ENCODE assay signal across 14 cellular contexts in the genomic region with DNA sequence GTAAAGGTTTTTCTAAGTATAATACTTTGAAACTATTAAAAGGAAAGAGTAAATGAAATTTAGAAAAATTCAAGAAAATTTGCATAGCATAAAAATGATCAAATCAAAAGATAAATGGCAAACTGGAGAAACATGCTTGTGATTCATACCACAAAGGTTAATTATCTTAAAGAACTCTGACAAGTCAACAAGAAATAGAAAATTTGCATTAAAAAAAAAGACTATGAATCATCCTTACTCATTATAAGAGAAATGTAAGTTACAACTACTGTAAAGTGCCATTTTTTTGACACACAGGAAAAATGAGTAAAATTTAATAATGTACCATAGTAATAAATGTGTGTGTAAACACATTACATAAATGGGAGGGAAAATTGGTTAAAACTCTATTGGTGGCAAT.
DNase-seq lines count a peak whose midpoint lies in the region; TF ChIP-seq lines count a peak whose summit lies in the region.
"Had no signal": no experiment of that assay in that cellular context is flagged by ENCODE, and none has a peak within 500 bp of the region (broad histone marks: within the 10 kb centered on the region; RNA-seq: fewer than 3 reads in every experiment).

No MANE protein-coding gene starts in this region.

- in situ Hi-C loops in mammary epithelial cell (cut with MboI; ENCODE audit: low sequenced_read_pairs in 2 of 2) = loop anchor here in 1 of 2 donors (10.0 kb wide), 1 partner anchor 57 kb away; no protein-coding TSS in a partner anchor

- no peaks in the 10 kb centered on the region for H3K27me3 Mint-ChIP-seq in type B pancreatic cell
- H3K27me3 Mint-ChIP-seq: CD4-positive, CD25-positive, alpha-beta regulatory T cell; CD8-positive, alpha-beta memory T cell had no signal

- no peaks in the 10 kb centered on the region for H3K79me2 ChIP-seq in mammary epithelial cell (ENCODE audit: insufficient read depth, low read length)

- no peaks in the 10 kb centered on the region for H3K4me1 Mint-ChIP-seq in type B pancreatic cell (ENCODE audit: unreplicated experiment)
- H3K4me1 Mint-ChIP-seq: CD4-positive, CD25-positive, alpha-beta regulatory T cell; CD8-positive, alpha-beta memory T cell had no signal

- no peak overlapping the region for H3K4me3 Mint-ChIP-seq in type B pancreatic cell
- H3K4me3 Mint-ChIP-seq: CD4-positive, CD25-positive, alpha-beta regulatory T cell; CD8-positive, alpha-beta memory T cell; H9 had no signal

- H2AFZ ChIP-seq in mammary epithelial cell (ENCODE audit: low read depth, low read length) = no peak overlapping the region

- H3K4me2 ChIP-seq in mammary epithelial cell (ENCODE audit: insufficient read depth, low read depth, low read length) = no peak overlapping the region

- TF ChIP-seq POLR2A in breast epithelium (IDR thresholded peaks at IDR 0.05) = no peak

- no peaks in the 10 kb centered on the region for H3K36me3 Mint-ChIP-seq in type B pancreatic cell
- H3K36me3 Mint-ChIP-seq: CD4-positive, CD25-positive, alpha-beta regulatory T cell had no signal

- dilution Hi-C loops in mammary epithelial cell (cut with HindIII; ENCODE audit: low sequenced_read_pairs) = no loop called here

- H3K4me1 ChIP-seq in mammary epithelial cell (ENCODE audit: insufficient read depth, low read length) (no peaks in the 10 kb centered on the region), breast epithelium (no peaks in the 10 kb centered on the region)
- H3K4me1 ChIP-seq: BE2C had no signal

- no peak for TF ChIP-seq CTCF in mammary epithelial cell (conservative IDR thresholded peaks at IDR 0.05 in 1 of 2, IDR thresholded peaks at IDR 0.05 in 1 of 2; ENCODE audit: extremely low read depth in 1 of 2, insufficient read depth in 1 of 2, low read depth in 1 of 2, low read length in 2 of 2)
- TF ChIP-seq CTCF in breast epithelium (IDR thresholded peaks at IDR 0.05) = no peak
- TF ChIP-seq CTCF in epithelial cell of esophagus (IDR thresholded peaks at IDR 0.05; ENCODE audit: insufficient read depth, low read depth, low read length, missing control alignments) = no peak
- TF ChIP-seq CTCF in type B pancreatic cell (conservative IDR thresholded peaks at IDR 0.05) = no peak

- no peaks in the 10 kb centered on the region for H4K20me1 ChIP-seq in mammary epithelial cell (ENCODE audit: insufficient read depth, low read length)

- no peak overlapping the region for H3K4me3 ChIP-seq in mammary epithelial cell (replicated peaks in 1 of 3; ENCODE audit: insufficient read depth in 1 of 3, low read depth in 2 of 3, low read length in 3 of 3)
- no peak overlapping the region for H3K4me3 ChIP-seq in breast epithelium
- H3K4me3 ChIP-seq in epithelial cell of esophagus (ENCODE audit: low read length) = no peak overlapping the region

- intact Hi-C loops in mammary epithelial cell (cut with micrococcal nuclease) = no loop called here
- intact Hi-C loops in breast epithelium (cut with DNase I; ENCODE audit: low total_unique reads) = no loop called here

- H3K27ac Mint-ChIP-seq in type B pancreatic cell = no peak overlapping the region
- H3K27ac Mint-ChIP-seq: CD4-positive, CD25-positive, alpha-beta regulatory T cell; CD8-positive, alpha-beta memory T cell; H9 had no signal

- H3K36me3 ChIP-seq in mammary epithelial cell (ENCODE audit: insufficient read depth, low read length) = no peaks in the 10 kb centered on the region
- no peaks in the 10 kb centered on the region for H3K36me3 ChIP-seq in breast epithelium
- H3K36me3 ChIP-seq: BE2C had no signal

- BruUV-seq in mammary epithelial cell (replicated peaks; lab: Mats Ljungman, UMichigan) = no TSS peak

- H3K9me3 ChIP-seq in mammary epithelial cell (replicated peaks; ENCODE audit: insufficient read depth, low read length) = no peaks in the 10 kb centered on the region
- H3K9me3 ChIP-seq in breast epithelium = no peaks in the 10 kb centered on the region
- H3K9me3 ChIP-seq: BE2C had no signal

- H3K27ac ChIP-seq in mammary epithelial cell (ENCODE audit: insufficient read depth, low read depth, low read length) (no peak overlapping the region), breast epithelium (no peak overlapping the region)

- peak; percentile 30 for DNase-seq in mammary epithelial cell
- DNase-seq in breast epithelium (ENCODE audit: low spot score in 2 of 2) = no peak
- DNase-seq in epithelial cell of esophagus (ENCODE audit: low read depth) = peak; percentile 34
- DNase-seq in renal cortical epithelial cell (ENCODE audit: low read depth) = peak; percentile 62
- DNase-seq in stimulated activated CD4-positive, alpha-beta T cell treated with anti-CD3 and anti-CD28 coated beads, Interleukin-1b, Interleukin-23, amount 100 ng/mL, for 48 hours = no peak
- no peak for DNase-seq in glomerular visceral epithelial cell (ENCODE audit: extremely low spot score)
- no peak for DNase-seq in type B pancreatic cell (ENCODE audit: extremely low spot score, unreplicated experiment)
- DNase-seq: 8988T; BE2C; C1 segment of cervical spinal cord; CD4-positive, CD25-positive, alpha-beta regulatory T cell; CD8-positive, alpha-beta memory T cell; COR-L47; H9 had no signal

- no peaks in the 10 kb centered on the region for H3K9me3 Mint-ChIP-seq in type B pancreatic cell
- H3K9me3 Mint-ChIP-seq: H9 had no signal

- H3K27me3 ChIP-seq in mammary epithelial cell (ENCODE audit: insufficient read depth, low read length) (no peaks in the 10 kb centered on the region), breast epithelium (no peaks in the 10 kb centered on the region)
- H3K27me3 ChIP-seq: BE2C had no signal

- CTCF ChIA-PET in mammary epithelial cell (lab: Charles Lee; ENCODE audit: low non-redundant PET) = no interaction called here

- H3K9ac ChIP-seq in mammary epithelial cell (ENCODE audit: insufficient read depth, low read length) = no peak overlapping the region

Comparison
In these comparisons a context has a peak if more than half of its experiments do, and no peak if none do; other contexts are left out.
1. DNase-seq: peak in mammary epithelial cell (single experiment), epithelial cell of esophagus (single experiment) and renal cortical epithelial cell (single experiment); none in breast epithelium (0 of 2), stimulated activated CD4-positive, alpha-beta T cell treated with anti-CD3 and anti-CD28 coated beads, Interleukin-1b, Interleukin-23, amount 100 ng/mL, for 48 hours (single experiment), glomerular visceral epithelial cell (single experiment) and type B pancreatic cell (single experiment).